In genomic region chr6:119028106-119028505, GRCh38 we compare ENCODE assay signal across 21 cellular contexts.
"Had no signal": no experiment of that assay in that cellular context is flagged by ENCODE, and none has a peak within 500 bp of the region (broad histone marks: within the 10 kb centered on the region; RNA-seq: fewer than 3 reads in every experiment).

No MANE protein-coding gene starts in this region.

- H3K36me3 ChIP-seq: adrenal gland, ascending aorta, brain microvascular endothelial cell, upper lobe of left lung had no signal

- DNase-seq: activated CD4-positive, CD25-positive, alpha-beta regulatory T cell treated with anti-CD3 and anti-CD28 coated beads, Interleukin-2, amount 50 U/mL, for 72 hours; activated T-cell treated with anti-CD3 and anti-CD28 coated beads, Interleukin-2, amount 50 U/mL, for 1 hour; adrenal gland; brain microvascular endothelial cell; caudate nucleus; dermis blood vessel endothelial cell; effector CD8-positive, alpha-beta T cell; foreskin melanocyte; stimulated activated CD4-positive, alpha-beta T cell treated with anti-CD3 and anti-CD28 coated beads, Interleukin-4, amount 100 ng/mL, for 1 hour; stimulated activated naive CD4-positive, alpha-beta T cell; T-cell; testis; upper lobe of left lung had no signal

- H3K27me3 ChIP-seq: adrenal gland, ascending aorta, brain microvascular endothelial cell, testis, upper lobe of left lung had no signal

- H3K36me3 Mint-ChIP-seq: T-cell had no signal

- H3K27ac Mint-ChIP-seq: activated naive CD8-positive, alpha-beta T cell; nephron; T-cell; T-helper 2 cell treated with Interferon-gamma antibody and Interleukin-4, amounts not matched to agents 5 μg/mL and 100 μg/mL, for 36 hours had no signal

- H3K4me1 ChIP-seq: adrenal gland, ascending aorta, testis, upper lobe of left lung had no signal

- H3K27ac ChIP-seq: adrenal gland, ascending aorta, brain microvascular endothelial cell, testis, upper lobe of left lung, VCaP had no signal

- H3K4me1 Mint-ChIP-seq: T-cell had no signal

- ATAC-seq: esophagus mucosa, sciatic nerve, T-cell had no signal

- H3K9me3 ChIP-seq: adrenal gland, ascending aorta, testis, upper lobe of left lung had no signal

- H3K9me3 Mint-ChIP-seq: nephron; T-cell; T-helper 2 cell treated with Interferon-gamma antibody and Interleukin-4, amounts not matched to agents 5 μg/mL and 100 μg/mL, for 36 hours had no signal

- H3K27me3 Mint-ChIP-seq: activated naive CD8-positive, alpha-beta T cell; T-cell had no signal

- H3K4me3 Mint-ChIP-seq: activated naive CD8-positive, alpha-beta T cell; nephron; T-cell; T-helper 2 cell treated with Interferon-gamma antibody and Interleukin-4, amounts not matched to agents 5 μg/mL and 100 μg/mL, for 36 hours had no signal

- H3K4me3 ChIP-seq: adrenal gland, ascending aorta, smooth muscle cell, testis, upper lobe of left lung had no signal

- H3K4me2 ChIP-seq: smooth muscle cell had no signal
